In the genomic region with DNA sequence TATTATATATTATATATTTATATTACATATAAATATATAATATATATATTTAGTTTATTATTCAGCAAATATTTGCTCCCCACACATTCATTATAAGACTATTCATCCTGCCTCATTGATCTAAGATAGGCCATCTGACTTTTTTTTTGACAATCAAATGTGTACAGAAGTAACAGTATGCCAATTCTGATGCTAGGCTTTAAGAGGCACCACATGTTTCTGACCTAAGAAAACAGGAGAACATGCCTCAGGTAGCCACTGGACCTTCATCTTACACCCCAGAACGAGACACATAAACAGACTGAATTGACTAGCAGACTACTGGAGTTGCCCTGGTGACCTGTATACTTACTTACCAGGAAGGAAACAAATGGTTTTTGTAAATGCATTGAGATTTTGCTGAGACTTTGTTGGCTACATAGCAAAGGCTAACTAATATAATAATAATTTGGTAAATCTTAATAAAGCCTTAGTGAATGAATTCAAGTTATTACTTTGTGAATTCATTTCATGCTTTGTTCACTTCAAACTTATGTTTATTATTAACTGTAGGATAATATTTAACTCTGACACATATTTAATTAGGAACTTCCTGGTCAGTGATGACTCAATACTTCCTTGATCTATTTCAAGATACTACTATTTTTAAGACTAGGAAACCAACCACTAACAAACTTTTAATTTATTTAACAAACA, we compare ENCODE assay signal across 10 cellular contexts. TPM values are rescaled to one million over a fixed set of nuclear protein-coding genes. Genes with fewer than 3 reads are reported as not detected.
DNase-seq lines count a peak whose midpoint lies in the region; ATAC-seq and TF ChIP-seq lines count a peak whose summit lies in the region.
"Had no signal": no experiment of that assay in that cellular context is flagged by ENCODE, and none has a peak within 500 bp of the region (broad histone marks: within the 10 kb centered on the region; RNA-seq: fewer than 3 reads in every experiment).

No MANE protein-coding gene starts in this region.

- H3K27me3 Mint-ChIP-seq in nephron (ENCODE audit: low read depth) (no peaks in the 10 kb centered on the region), GM23338 (ENCODE audit: insufficient read depth, low read depth, poor library complexity) (no peaks in the 10 kb centered on the region)

- H2AFZ ChIP-seq in SK-N-SH (ENCODE audit: low read depth), result no peak overlapping the region; the same call in 1 of the 2 replicates
- no peak overlapping the region for H2AFZ ChIP-seq in GM23338

- H3K9me3 Mint-ChIP-seq in nephron (no peaks in the 10 kb centered on the region), GM23338 (no peaks in the 10 kb centered on the region)
- H3K9me3 Mint-ChIP-seq: IgD-negative memory B cell had no signal

- peak overlapping the region; percentile 77 to 94 (median 79) for H3K27ac Mint-ChIP-seq in nephron
- no peak overlapping the region for H3K27ac Mint-ChIP-seq in GM23338
- H3K27ac Mint-ChIP-seq: activated naive CD8-positive, alpha-beta T cell; IgD-negative memory B cell had no signal

- no peak for TF ChIP-seq CTCF in SK-N-SH (IDR thresholded peaks at IDR 0.05)
- TF ChIP-seq CTCF in nephron (IDR thresholded peaks at IDR 0.05; ENCODE audit: unreplicated experiment in 3 of 3), result no peak
- no peak for TF ChIP-seq CTCF in GM23338 (conservative IDR thresholded peaks at IDR 0.05; ENCODE audit: low read depth in 2 of 2)

- TF ChIP-seq RAD21 in SK-N-SH (IDR thresholded peaks at IDR 0.05; ENCODE audit: low read length), result no peak

- H3K4me2 ChIP-seq in SK-N-SH (peak overlapping the region; percentile 28; the same call in 1 of the 2 replicates), GM23338 (no peak overlapping the region)

- peaks cover 9% of the 10 kb centered on the region for H3F3A ChIP-seq in SK-N-SH (replicated peaks; ENCODE audit: insufficient read depth)
- H3F3A ChIP-seq in GM23338 (replicated peaks; ENCODE audit: low read depth), result no peaks in the 10 kb centered on the region

- H3K4me3 Mint-ChIP-seq in nephron (no peak overlapping the region), GM23338 (no peak overlapping the region)
- H3K4me3 Mint-ChIP-seq: activated naive CD8-positive, alpha-beta T cell; IgD-negative memory B cell had no signal

- 38% methylated on average over 1 of the region's 1 CpG for WGBS in SK-N-SH (ENCODE audit: low lambda C conversion rate)

- no peaks in the 10 kb centered on the region for H3K36me3 ChIP-seq in SK-N-SH (replicated peaks in 1 of 2; ENCODE audit: control insufficient read depth in 1 of 2, insufficient read depth in 2 of 2, low read length in 1 of 2)
- no peaks in the 10 kb centered on the region for H3K36me3 ChIP-seq in GM23338 (ENCODE audit: insufficient read depth)

- H3K4me1 ChIP-seq in SK-N-SH (ENCODE audit: control insufficient read depth in 1 of 2, insufficient read depth in 2 of 2, low read depth in 1 of 2, low read length in 1 of 2), result peaks cover 0 to 5% of the 10 kb centered on the region in 2 experiments; a peak in 1 of 4 replicates
- H3K4me1 ChIP-seq in GM23338 (ENCODE audit: insufficient read depth), result no peaks in the 10 kb centered on the region

- no peak overlapping the region for H3K9ac ChIP-seq in SK-N-SH

- POLR2A ChIA-PET in SK-N-SH (lab: Yijun Ruan, JAX), result no interaction called here

- H3K79me2 ChIP-seq in SK-N-SH (ENCODE audit: insufficient read depth), result no peaks in the 10 kb centered on the region
- H3K79me2 ChIP-seq in GM23338 (replicated peaks; ENCODE audit: insufficient read depth), result no peaks in the 10 kb centered on the region

- CTCF ChIA-PET in SK-N-SH (lab: Yijun Ruan, JAX), result no interaction called here

- H4K20me1 ChIP-seq in SK-N-SH (ENCODE audit: insufficient read depth) (no peaks in the 10 kb centered on the region), GM23338 (replicated peaks; ENCODE audit: insufficient read depth) (no peaks in the 10 kb centered on the region)

- no peak overlapping the region for H3K4me3 ChIP-seq in SK-N-SH (ENCODE audit: low read depth in 2 of 2, low read length in 1 of 2)
- H3K4me3 ChIP-seq in GM23338, result no peak overlapping the region

- no peaks in the 10 kb centered on the region for H3K9me3 ChIP-seq in SK-N-SH

- H3K27me3 ChIP-seq in SK-N-SH (ENCODE audit: insufficient read depth) (no peaks in the 10 kb centered on the region), GM23338 (ENCODE audit: insufficient read depth) (no peaks in the 10 kb centered on the region)

- no peak for DNase-seq in SK-N-SH
- no peak for DNase-seq in GM23338 (ENCODE audit: low spot score)
- no peak for DNase-seq in superior temporal gyrus (ENCODE audit: extremely low spot score)
- no peak for DNase-seq in substantia nigra (lab: John Stamatoyannopoulos, UW)
- DNase-seq in NCI-H2081 treated with DMSO at 0.1 percent for 48 hours (lab: John Stamatoyannopoulos, UW), result no peak

- peak overlapping the region in 1 of 2 experiments; percentile 63; a peak in 2 of 4 replicates for H3K27ac ChIP-seq in SK-N-SH (ENCODE audit: low read depth in 2 of 2, low read length in 1 of 2)
- H3K27ac ChIP-seq in GM23338 (ENCODE audit: low read depth), result no peak overlapping the region
- H3K27ac ChIP-seq in substantia nigra (ENCODE audit: low read depth, low read length, poor library complexity, severe bottlenecking), result no peak overlapping the region

- peak; percentile 93 for ATAC-seq in GM18909 (IDR thresholded peaks at IDR 0.05; ENCODE audit: poor library complexity, unreplicated experiment)
- ATAC-seq in HG02943 (IDR thresholded peaks at IDR 0.05; ENCODE audit: low read depth, unreplicated experiment), result peak; percentile 90
- ATAC-seq in GM23338, result no peak

- no peaks in the 10 kb centered on the region for H3K36me3 Mint-ChIP-seq in nephron (ENCODE audit: low read depth)
- H3K36me3 Mint-ChIP-seq in GM23338 (ENCODE audit: low read depth), result no peaks in the 10 kb centered on the region
- H3K36me3 Mint-ChIP-seq: activated naive CD8-positive, alpha-beta T cell; IgD-negative memory B cell had no signal

- H3K4me1 Mint-ChIP-seq in nephron (no peaks in the 10 kb centered on the region), GM23338 (no peaks in the 10 kb centered on the region)

- H3K9me2 ChIP-seq in SK-N-SH, result no peaks in the 10 kb centered on the region
- H3K9me2 ChIP-seq in GM23338 (ENCODE audit: insufficient read depth), result no peaks in the 10 kb centered on the region

- TF ChIP-seq EP300 in SK-N-SH (IDR thresholded peaks at IDR 0.05; ENCODE audit: borderline replicate concordance in 1 of 2, low read depth in 1 of 2, low read length in 1 of 2), result no peak

TF ChIP-seq in SK-N-SH, 30 proteins besides CTCF, POLR2A, EP300 and RAD21 (continues in another document):
- TF ChIP-seq CHD2 (IDR thresholded peaks at IDR 0.05; ENCODE audit: low read length, partially characterized antibody) (no peak), SIN3A (IDR thresholded peaks at IDR 0.05; ENCODE audit: borderline replicate concordance, low read depth, low read length) (no peak), FOXJ3 (CRISPR knock-in tag; IDR thresholded peaks at IDR 0.05) (no peak), MEF2A (IDR thresholded peaks at IDR 0.05; ENCODE audit: borderline replicate concordance, low read depth) (peak; percentile 65), NFIC (IDR thresholded peaks at IDR 0.05; ENCODE audit: borderline replicate concordance) (no peak), TCF12 (IDR thresholded peaks at IDR 0.05) (peak; percentile 68), TAF1 (IDR thresholded peaks at IDR 0.05; ENCODE audit: borderline replicate concordance, low read depth, low read length) (no peak), RFX5 (IDR thresholded peaks at IDR 0.05; ENCODE audit: low read length) (no peak), YY1 (IDR thresholded peaks at IDR 0.05; ENCODE audit: low read depth) (no peak), RCOR1 (IDR thresholded peaks at IDR 0.05; ENCODE audit: low read length) (no peak)
- TF ChIP-seq, protein P1, sequence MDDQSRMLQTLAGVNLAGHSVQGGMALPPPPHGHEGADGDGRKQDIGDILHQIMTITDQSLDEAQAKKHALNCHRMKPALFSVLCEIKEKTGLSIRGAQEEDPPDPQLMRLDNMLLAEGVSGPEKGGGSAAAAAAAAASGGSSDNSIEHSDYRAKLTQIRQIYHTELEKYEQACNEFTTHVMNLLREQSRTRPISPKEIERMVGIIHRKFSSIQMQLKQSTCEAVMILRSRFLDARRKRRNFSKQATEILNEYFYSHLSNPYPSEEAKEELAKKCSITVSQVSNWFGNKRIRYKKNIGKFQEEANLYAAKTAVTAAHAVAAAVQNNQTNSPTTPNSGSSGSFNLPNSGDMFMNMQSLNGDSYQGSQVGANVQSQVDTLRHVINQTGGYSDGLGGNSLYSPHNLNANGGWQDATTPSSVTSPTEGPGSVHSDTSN (IDR thresholded peaks at IDR 0.05), result no peak

TF ChIP-seq in GM23338, 12 proteins besides CTCF, POLR2A, EP300 and RAD21:
- TF ChIP-seq ZNF331 (CRISPR knock-in tag; IDR thresholded peaks at IDR 0.05; ENCODE audit: low read depth) (no peak), CREB1 (CRISPR knock-in tag; IDR thresholded peaks at IDR 0.05; ENCODE audit: low read depth) (no peak)
- TF ChIP-seq, protein P2, sequence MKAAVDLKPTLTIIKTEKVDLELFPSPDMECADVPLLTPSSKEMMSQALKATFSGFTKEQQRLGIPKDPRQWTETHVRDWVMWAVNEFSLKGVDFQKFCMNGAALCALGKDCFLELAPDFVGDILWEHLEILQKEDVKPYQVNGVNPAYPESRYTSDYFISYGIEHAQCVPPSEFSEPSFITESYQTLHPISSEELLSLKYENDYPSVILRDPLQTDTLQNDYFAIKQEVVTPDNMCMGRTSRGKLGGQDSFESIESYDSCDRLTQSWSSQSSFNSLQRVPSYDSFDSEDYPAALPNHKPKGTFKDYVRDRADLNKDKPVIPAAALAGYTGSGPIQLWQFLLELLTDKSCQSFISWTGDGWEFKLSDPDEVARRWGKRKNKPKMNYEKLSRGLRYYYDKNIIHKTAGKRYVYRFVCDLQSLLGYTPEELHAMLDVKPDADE (IDR thresholded peaks at IDR 0.05), result no peak
TF ChIP-seq in GM23338: peak in this region for 0.

RNA-seq across cellular contexts. Expression of a gene that starts 13.4 kb away (rescaled TPM):
- polyA plus RNA-seq in SK-N-SH (2012; rRNA removed) (6.2 and 7.7 TPM in 2 replicates), GM23338 (2016; fragmentation: Nextera tagmentation; extraction: Ambion mirVana) (19.2 and 33.0 TPM in 2 replicates)
- polyA plus RNA-seq in SK-N-SH (2012; cell fraction: cytosol; rRNA removed), result 6.9 and 7.0 TPM in 2 replicates
- polyA plus RNA-seq in SK-N-SH (2012; cell fraction: nucleus; rRNA removed), result 9.3 and 15.2 TPM in 2 replicates
- total RNA-seq in GM23338 (2014; rRNA removed; shearing (Covaris generic)), result 21.8 and 21.9 TPM in 2 replicates
